Comparison of ENCODE assay signal across 18 cellular contexts in the genomic region with DNA sequence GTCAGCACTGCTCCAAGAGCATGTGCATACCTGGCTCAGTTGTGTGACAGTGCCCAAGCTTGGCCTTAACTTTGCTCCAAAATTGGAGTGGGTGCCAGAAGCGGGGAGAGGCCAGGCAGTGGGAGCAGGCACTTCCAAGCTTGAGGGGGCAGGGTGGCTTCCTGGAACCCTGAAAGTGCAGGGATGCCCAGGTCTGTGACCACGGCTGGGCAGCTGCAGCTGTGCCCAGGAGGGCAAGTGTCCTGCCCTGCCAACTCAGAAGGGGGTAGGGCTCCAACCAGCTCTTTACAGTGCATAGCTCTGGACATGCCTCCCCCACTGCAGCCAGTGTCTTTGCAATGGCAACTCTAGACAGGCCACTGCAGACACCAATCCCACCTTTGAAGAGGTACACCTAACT.
"Had no signal": no experiment of that assay in that cellular context is flagged by ENCODE, and none has a peak within 500 bp of the region (broad histone marks: within the 10 kb centered on the region; RNA-seq: fewer than 3 reads in every experiment).

No MANE protein-coding gene starts in this region.

- H3K36me3 ChIP-seq: SJSA1 had no signal

- H3K4me3 ChIP-seq: SJSA1, SK-N-MC had no signal

- DNase-seq: KBM-7, MV-4-11, NCI-H1048, NCI-H1105 treated with DMSO at 0.1 percent for 48 hours, NCI-H1417 treated with DMSO at 0.1 percent for 48 hours, NCI-H146, NCI-H1694 treated with DMSO at 0.1 percent for 48 hours, NCI-H1930, NCI-H2081, NCI-H2107, NCI-H2227 treated with DMSO at 0.1 percent for 48 hours, NCI-H526 treated with DMSO at 0.1 percent for 48 hours, NCI-H748 treated with DMSO at 0.1 percent for 48 hours, Right ventricle myocardium superior, RPMI8226, SIG-M5 had no signal

- H3K27me3 ChIP-seq: SJSA1 had no signal

- H3K4me1 ChIP-seq: SJSA1 had no signal

- H3K27ac ChIP-seq: SJSA1, SK-N-MC had no signal

- H3K9me3 ChIP-seq: SJSA1 had no signal
